ENCODE assay signal across 8 cellular contexts in the genomic region with DNA sequence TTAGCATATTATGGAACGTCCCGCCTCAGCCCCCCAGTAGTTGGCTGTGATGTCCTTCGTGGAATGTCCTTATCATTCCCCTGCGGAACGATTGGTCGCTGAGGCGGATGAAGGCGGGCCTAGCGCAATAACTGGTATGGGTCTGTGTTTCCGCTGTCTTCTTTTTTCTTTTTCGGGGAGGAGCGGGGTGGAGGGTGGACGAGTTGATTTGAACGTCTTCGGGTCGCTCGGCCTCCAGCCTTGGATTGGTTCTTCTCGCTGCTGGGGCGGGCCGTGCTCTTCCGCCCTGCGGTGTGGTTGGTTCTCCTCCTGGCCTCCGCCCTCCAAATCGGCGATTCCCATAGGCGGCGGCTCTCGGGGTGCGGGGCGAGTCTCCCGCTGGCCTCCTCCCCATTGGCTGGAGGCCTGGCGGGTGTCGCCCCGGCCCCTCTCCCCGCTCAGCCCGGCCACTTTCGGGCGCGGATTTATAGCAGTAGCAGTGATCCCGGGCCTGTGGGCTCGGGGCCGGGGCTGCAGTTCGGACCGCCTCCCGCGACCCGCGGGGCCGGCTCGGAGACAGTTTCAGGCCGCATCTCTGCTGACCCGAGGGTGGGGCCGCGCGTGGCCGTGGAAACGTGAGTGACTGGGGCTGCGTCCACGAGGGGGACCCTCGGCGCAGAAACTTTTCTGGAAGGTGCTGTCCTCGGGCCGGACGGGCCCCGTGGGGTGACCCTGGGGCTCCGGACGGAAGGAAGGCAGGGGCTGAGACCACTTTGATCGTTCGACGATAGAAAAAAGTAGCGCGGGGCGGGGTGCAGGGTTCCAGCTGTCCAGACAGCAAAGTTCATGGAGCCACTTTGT.
A peak's percentile ranks its signal among the peaks of the same experiment; 100 is the strongest.
DNase-seq lines count a peak whose midpoint lies in the region; ATAC-seq and TF ChIP-seq lines count a peak whose summit lies in the region.

No MANE protein-coding gene starts in this region.

- no peak overlapping the region for H3K27ac ChIP-seq in SK-N-MC

- peaks cover 35% of the 10 kb centered on the region for H3K4me1 Mint-ChIP-seq in activated naive CD4-positive, alpha-beta T cell treated with anti-CD3 and anti-CD28 coated beads, Interleukin-2, amount 50 U/mL, for 24 hours

- DNase-seq in NB4 (ENCODE audit: low read depth) (peak; percentile 100), SK-N-MC (ENCODE audit: low read depth, low spot score) (peak; percentile 97), germinal center (ENCODE audit: low spot score) (peak; percentile 97), non-pigmented ciliary epithelial cell (ENCODE audit: low read depth) (peak; percentile 99), superior temporal gyrus (ENCODE audit: extremely low spot score) (peak; percentile 99)

- H3K36me3 Mint-ChIP-seq in activated naive CD4-positive, alpha-beta T cell treated with anti-CD3 and anti-CD28 coated beads, Interleukin-2, amount 50 U/mL, for 24 hours = peaks cover 5% of the 10 kb centered on the region

- H3K9me3 Mint-ChIP-seq in activated naive CD4-positive, alpha-beta T cell treated with anti-CD3 and anti-CD28 coated beads, Interleukin-2, amount 50 U/mL, for 24 hours = no peaks in the 10 kb centered on the region

- H3K4me3 Mint-ChIP-seq in activated naive CD4-positive, alpha-beta T cell treated with anti-CD3 and anti-CD28 coated beads, Interleukin-2, amount 50 U/mL, for 24 hours = peak overlapping the region; percentile 97

- TF ChIP-seq POLR2A in NB4 (IDR thresholded peaks at IDR 0.05; ENCODE audit: extremely low read depth, insufficient read length) = peak; percentile 49

- H3K4me3 ChIP-seq in GM08714 (ENCODE audit: low read length) (peak overlapping the region; percentile 78), NB4 (ENCODE audit: low read depth, low read length) (peak overlapping the region; percentile 92), SK-N-MC (peak overlapping the region; percentile 95)

- peaks cover 8% of the 10 kb centered on the region for H3K36me3 ChIP-seq in SK-N-MC (ENCODE audit: insufficient read depth, low read length)

- H3K27ac Mint-ChIP-seq in activated naive CD4-positive, alpha-beta T cell treated with anti-CD3 and anti-CD28 coated beads, Interleukin-2, amount 50 U/mL, for 24 hours = peak overlapping the region; percentile 96

- H3K9ac ChIP-seq in SK-N-MC (ENCODE audit: insufficient read length) = peak overlapping the region; percentile 91

- no peaks in the 10 kb centered on the region for H3K27me3 Mint-ChIP-seq in activated naive CD4-positive, alpha-beta T cell treated with anti-CD3 and anti-CD28 coated beads, Interleukin-2, amount 50 U/mL, for 24 hours

- ATAC-seq in HG02588 (IDR thresholded peaks at IDR 0.05; ENCODE audit: unreplicated experiment) = peak; percentile 47

- no peaks in the 10 kb centered on the region for H3K9me3 ChIP-seq in SK-N-MC (ENCODE audit: low read depth, low read length)

- TF ChIP-seq CTCF in NB4 (IDR thresholded peaks at IDR 0.05; ENCODE audit: low read depth, low read length) = no peak
